In the genomic region with DNA sequence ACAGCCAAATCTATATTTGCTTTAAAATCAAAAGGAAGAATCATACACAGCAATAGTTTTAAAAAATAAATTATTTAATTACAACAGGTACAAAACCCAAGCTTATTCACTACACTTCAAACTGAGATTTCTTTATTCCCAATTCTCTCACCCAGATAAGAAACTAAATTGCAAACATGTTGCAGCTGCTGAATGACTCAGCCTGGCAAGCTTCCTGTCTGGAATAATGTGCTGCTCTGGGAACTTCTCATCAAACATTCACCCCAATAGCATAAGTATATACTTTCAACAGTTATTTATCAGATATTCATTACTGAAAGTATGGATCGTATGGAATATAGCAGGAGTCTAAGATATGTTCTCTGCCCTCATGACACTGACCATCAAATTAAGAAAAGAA, we compare ENCODE assay signal across 20 cellular contexts. TPM values are rescaled to one million over a fixed set of nuclear protein-coding genes. Genes with fewer than 3 reads are reported as not detected.
DNase-seq lines count a peak whose midpoint lies in the region; ATAC-seq and TF ChIP-seq lines count a peak whose summit lies in the region.
"Had no signal": no experiment of that assay in that cellular context is flagged by ENCODE, and none has a peak within 500 bp of the region (broad histone marks: within the 10 kb centered on the region; RNA-seq: fewer than 3 reads in every experiment).

No MANE protein-coding gene starts in this region.

- no peaks in the 10 kb centered on the region for H3K9me3 ChIP-seq in PC-3 (ENCODE audit: low read length)

- ATAC-seq in PC-3 = no peak
- ATAC-seq in HG03175 (IDR thresholded peaks at IDR 0.05; ENCODE audit: unreplicated experiment) = no peak
- ATAC-seq: activated T-cell treated with anti-CD3 and anti-CD28 coated beads, Interleukin-2, amount 50 U/mL, for 4 hours; esophagus mucosa had no signal

- H2AFZ ChIP-seq in PC-3 (ENCODE audit: low read length) = no peak overlapping the region
- H2AFZ ChIP-seq: hepatocyte had no signal

- no peaks in the 10 kb centered on the region for H3F3A ChIP-seq in PC-3 (ENCODE audit: low read length, unreplicated experiment)

- H3K4me2 ChIP-seq in PC-3 (ENCODE audit: low read length) = no peak overlapping the region
- H3K4me2 ChIP-seq: hepatocyte had no signal

- no peak overlapping the region for H3K4me3 ChIP-seq in PC-3 (ENCODE audit: low read length)
- H3K4me3 ChIP-seq in epithelial cell of esophagus (ENCODE audit: low read length) = no peak overlapping the region
- H3K4me3 ChIP-seq: cardiac muscle cell, hepatocyte had no signal

- no peaks in the 10 kb centered on the region for H3K27me3 ChIP-seq in PC-3 (ENCODE audit: low read length)
- H3K27me3 ChIP-seq: cardiac muscle cell, hepatocyte had no signal

- DNase-seq in ACHN (peak; percentile 12), PC-3 (peak; percentile 16), epithelial cell of esophagus (ENCODE audit: low read depth) (peak; percentile 6), myocyte (ENCODE audit: low read depth) (peak; percentile 1), AG08396 (ENCODE audit: low spot score) (no peak), germinal center (ENCODE audit: low spot score) (no peak)
- no peak for DNase-seq in activated naive CD4-positive, alpha-beta T cell treated with Interleukin-2 at 50 U/mL for 16 hours
- DNase-seq: activated CD4-positive, alpha-beta memory T cell treated with anti-CD3 and anti-CD28 coated beads, Interleukin-2, amount 10 ng/mL, durations not matched to agents 7 days and 5 days; activated T-cell treated with anti-CD3 and anti-CD28 coated beads, Interleukin-2, amount 50 U/mL, for 4 hours; CD4-positive, CD25-positive, alpha-beta regulatory T cell; H7; kidney; NCI-H187; NCI-H446 treated with DMSO at 0.1 percent for 48 hours; SIG-M5; T-helper 2 cell had no signal

- CTCF ChIA-PET in PC-3 (lab: Charles Lee) = no interaction called here

- in situ Hi-C loops in ACHN (cut with HindIII; ENCODE audit: low pct_ligation_motif_present, low pct_unique_long_range_greater_than_20kb, low sequenced_read_pairs) = no loop called here

- H3K4me1 ChIP-seq in PC-3 (ENCODE audit: insufficient read depth, low read length) = no peaks in the 10 kb centered on the region

- no peaks in the 10 kb centered on the region for H3K79me2 ChIP-seq in PC-3 (ENCODE audit: low read length)
- H3K79me2 ChIP-seq: hepatocyte had no signal

- BruUV-seq in PC-3 (replicated peaks; lab: Mats Ljungman, UMichigan) = no TSS peak

- H3K9me2 ChIP-seq in PC-3 (replicated peaks; ENCODE audit: low read length) = no peaks in the 10 kb centered on the region

- H3K27ac ChIP-seq in PC-3 (ENCODE audit: low read length) = no peak overlapping the region
- H3K27ac ChIP-seq: cardiac muscle cell, hepatocyte had no signal

- TF ChIP-seq CTCF in PC-3 (conservative IDR thresholded peaks at IDR 0.05; ENCODE audit: low read depth, low read length) (no peak), epithelial cell of esophagus (IDR thresholded peaks at IDR 0.05; ENCODE audit: insufficient read depth, low read depth, low read length, missing control alignments) (no peak)

- no peak overlapping the region for H3K9ac ChIP-seq in PC-3 (ENCODE audit: low read length)

- intact Hi-C loops in PC-3 (cut with micrococcal nuclease) = no loop called here

- no peaks in the 10 kb centered on the region for H4K20me1 ChIP-seq in PC-3 (ENCODE audit: low read length)

- POLR2A ChIA-PET in PC-3 (lab: Charles Lee; ENCODE audit: unreplicated experiment) = no interaction called here

- H3K36me3 ChIP-seq in PC-3 (ENCODE audit: low read depth, low read length) = no peaks in the 10 kb centered on the region
- H3K36me3 ChIP-seq: cardiac muscle cell had no signal

RNA-seq across cellular contexts. Expression of a gene that starts 43.0 kb away (rescaled TPM):
- total RNA-seq in PC-3 (2014; rRNA removed) = not detected in 2 replicates
- not detected in 2 replicates for total RNA-seq in myocyte
- not detected for polyA plus RNA-seq in myocyte (2012)
- total RNA-seq: activated CD4-positive, alpha-beta memory T cell treated with anti-CD3 and anti-CD28 coated beads, Interleukin-2, amount 10 ng/mL, durations not matched to agents 7 days and 5 days; activated T-cell treated with anti-CD3 and anti-CD28 coated beads, Interleukin-2, amount 50 U/mL, for 4 hours; CD4-positive, CD25-positive, alpha-beta regulatory T cell; esophagus mucosa had no signal
- polyA plus RNA-seq: CD4-positive, CD25-positive, alpha-beta regulatory T cell had no signal

Comparison
In these comparisons a context has a peak if more than half of its experiments do, and no peak if none do; other contexts are left out.
1. DNase-seq: peak in ACHN (single experiment), PC-3 (single experiment), epithelial cell of esophagus (single experiment) and myocyte (single experiment); none in activated naive CD4-positive, alpha-beta T cell treated with Interleukin-2 at 50 U/mL for 16 hours (single experiment), AG08396 (single experiment) and germinal center (single experiment).